Comparison of ENCODE assay signal across 29 cellular contexts in the genomic region with DNA sequence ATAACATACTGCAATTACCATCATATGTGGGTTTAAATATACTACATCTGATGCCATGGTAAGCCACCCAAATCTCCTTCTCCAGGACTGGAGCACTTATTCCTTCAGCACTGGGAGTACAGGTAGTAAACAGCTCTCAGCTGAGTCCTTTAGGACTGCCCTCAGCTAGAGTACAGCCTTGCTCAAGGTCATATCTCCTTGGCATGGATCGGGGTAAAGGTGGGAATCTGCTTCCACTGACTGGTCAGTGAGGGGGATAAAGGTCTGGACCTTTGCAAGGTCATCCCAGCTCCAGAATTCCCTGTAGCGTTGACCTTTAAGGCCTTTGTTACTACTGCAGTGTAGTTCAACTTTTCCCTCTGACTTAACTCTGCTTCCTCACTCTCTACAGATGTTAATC.
"Had no signal": no experiment of that assay in that cellular context is flagged by ENCODE, and none has a peak within 500 bp of the region (broad histone marks: within the 10 kb centered on the region; RNA-seq: fewer than 3 reads in every experiment).

No MANE protein-coding gene starts in this region.

- H3K9me3 ChIP-seq: gastroesophageal sphincter, mucosa of descending colon, thoracic aorta had no signal

- H3K4me3 Mint-ChIP-seq: endodermal cell; mesothelial cell of epicardium; naive B cell; nephron; neural progenitor cell; stimulated activated effector memory CD8-positive, alpha-beta T cell treated with anti-CD3 and anti-CD28 coated beads, Interleukin-12 subunit alpha, Interleukin-12 subunit beta, amount 100 ng/mL, for 72 hours had no signal

- FAIRE-seq: islet of Langerhans had no signal

- H3K36me3 ChIP-seq: left lung, neural progenitor cell, right atrium auricular region, tibial nerve had no signal

- ATAC-seq: foreskin keratinocyte; gastroesophageal sphincter; left cardiac atrium; left lung; mucosa of descending colon; stimulated activated effector memory CD8-positive, alpha-beta T cell treated with anti-CD3 and anti-CD28 coated beads, Interleukin-12 subunit alpha, Interleukin-12 subunit beta, amount 100 ng/mL, for 72 hours; stimulated activated naive CD8-positive, alpha-beta T cell treated with anti-CD3 and anti-CD28 coated beads, Interleukin-15, Interleukin-2, amounts not matched to agents 100 U/mL and 50 U/mL, for 24 hours had no signal

- H3K27ac ChIP-seq: epithelial cell of prostate, esophagus muscularis mucosa, foreskin keratinocyte, gastroesophageal sphincter, heart left ventricle, left lung, neural progenitor cell, parathyroid adenoma, right atrium auricular region, sigmoid colon, thoracic aorta, tibial nerve had no signal

- DNase-seq: cerebellar nuclear complex; effector CD8-positive, alpha-beta T cell; endodermal cell; foreskin keratinocyte; heart left ventricle; hippocampal formation; left cardiac atrium; left lung; mesenchymal stem cell; mucosa of descending colon; naive B cell; sigmoid colon; stimulated activated CD4-positive, alpha-beta T cell treated with anti-CD3 and anti-CD28 coated beads, Interleukin-2, amount 100 ng/mL, for 24 hours; stimulated activated CD4-positive, alpha-beta T cell treated with anti-CD3 and anti-CD28 coated beads, Interleukin-4, amount 100 ng/mL, for 24 hours; stimulated activated naive CD8-positive, alpha-beta T cell treated with anti-CD3 and anti-CD28 coated beads, Interleukin-15, Interleukin-2, amounts not matched to agents 100 U/mL and 50 U/mL, for 24 hours; substantia nigra had no signal

- H3K9me3 Mint-ChIP-seq: stimulated activated effector memory CD8-positive, alpha-beta T cell treated with anti-CD3 and anti-CD28 coated beads, Interleukin-12 subunit alpha, Interleukin-12 subunit beta, amount 100 ng/mL, for 72 hours had no signal

- H3K4me1 ChIP-seq: esophagus muscularis mucosa, foreskin keratinocyte, gastroesophageal sphincter, heart left ventricle, left lung, neural progenitor cell, parathyroid adenoma, right atrium auricular region, sigmoid colon, tibial nerve had no signal

- H3K4me1 Mint-ChIP-seq: endodermal cell; mesothelial cell of epicardium; nephron; neural progenitor cell; stimulated activated effector memory CD8-positive, alpha-beta T cell treated with anti-CD3 and anti-CD28 coated beads, Interleukin-12 subunit alpha, Interleukin-12 subunit beta, amount 100 ng/mL, for 72 hours had no signal

- H3K27ac Mint-ChIP-seq: endodermal cell; mesothelial cell of epicardium; nephron; neural progenitor cell; progenitor cell of endocrine pancreas; stimulated activated effector memory CD8-positive, alpha-beta T cell treated with anti-CD3 and anti-CD28 coated beads, Interleukin-12 subunit alpha, Interleukin-12 subunit beta, amount 100 ng/mL, for 72 hours had no signal

- H3K9ac ChIP-seq: neural progenitor cell, parathyroid adenoma had no signal

- H3K27me3 Mint-ChIP-seq: naive B cell, progenitor cell of endocrine pancreas had no signal

- H3K4me3 ChIP-seq: esophagus muscularis mucosa, gastroesophageal sphincter, heart left ventricle, left lung, mucosa of descending colon, neural progenitor cell, right atrium auricular region, sigmoid colon, thoracic aorta, tibial nerve had no signal

- H3K36me3 Mint-ChIP-seq: stimulated activated effector memory CD8-positive, alpha-beta T cell treated with anti-CD3 and anti-CD28 coated beads, Interleukin-12 subunit alpha, Interleukin-12 subunit beta, amount 100 ng/mL, for 72 hours had no signal

- H3K27me3 ChIP-seq: esophagus muscularis mucosa, foreskin keratinocyte, gastroesophageal sphincter, heart left ventricle, left lung, neural progenitor cell, right atrium auricular region, sigmoid colon, tibial nerve had no signal
